Comparison of ENCODE assay signal across 8 cellular contexts in genomic region chrX:40539214-40540142, GRCh38. TPM values are rescaled to one million over a fixed set of nuclear protein-coding genes. Genes with fewer than 3 reads are reported as not detected.
DNase-seq lines count a peak whose midpoint lies in the region; ATAC-seq, FAIRE-seq and TF ChIP-seq lines count a peak whose summit lies in the region.

No MANE protein-coding gene starts in this region.

- intact Hi-C loops in kidney (cut with DNase I): no loop called here

- peak; percentile 21 for DNase-seq in NCI-H82 (lab: John Stamatoyannopoulos, UW)
- DNase-seq in NCI-H82 treated with DMSO at 0.1 percent for 48 hours (lab: John Stamatoyannopoulos, UW; ENCODE audit: unreplicated experiment): no peak
- peak; percentile 82 for DNase-seq in SKM-1 treated with dmso at 0.1 percent for 144 hours (lab: John Stamatoyannopoulos, UW; ENCODE audit: unreplicated experiment)
- peak; percentile 73 to 74 for DNase-seq in activated naive CD4-positive, alpha-beta T cell treated with anti-CD3 and anti-CD28 coated beads, Interleukin-2, amount 50 U/mL, for 72 hours (ENCODE audit: low spot score in 2 of 2)
- DNase-seq in kidney: peak; percentile 79
- DNase-seq in stimulated activated CD8-positive, alpha-beta memory T cell treated with anti-CD3 and anti-CD28 coated beads, Interleukin-12 subunit alpha, Interleukin-12 subunit beta, amount 100 ng/mL, for 1 hour (ENCODE audit: low read depth): peak; percentile 37

- no peak overlapping the region for H3K9ac ChIP-seq in kidney (ENCODE audit: low read length in 2 of 2)

- no peak for FAIRE-seq in kidney (lab: Jason Lieb, UNC)

- ATAC-seq in HG03439 (IDR thresholded peaks at IDR 0.05; ENCODE audit: unreplicated experiment) (peak; percentile 58), GM21576 (IDR thresholded peaks at IDR 0.05; ENCODE audit: unreplicated experiment) (no peak)
- peak; percentile 93 to 95 for ATAC-seq in activated naive CD4-positive, alpha-beta T cell treated with anti-CD3 and anti-CD28 coated beads, Interleukin-2, amount 50 U/mL, for 72 hours

- no peaks in the 10 kb centered on the region for H3K9me3 ChIP-seq in kidney (ENCODE audit: control insufficient read depth in 1 of 2, low read length in 2 of 2)

- H3K27ac ChIP-seq in kidney (ENCODE audit: low read depth in 2 of 2, low read length in 2 of 2): no peak overlapping the region

- H3K36me3 ChIP-seq in kidney (ENCODE audit: control insufficient read depth in 1 of 2, insufficient read depth in 2 of 2, low read length in 2 of 2): no peaks in the 10 kb centered on the region

- no peak overlapping the region for H3K4me3 ChIP-seq in kidney (ENCODE audit: low read length in 2 of 2)

- peak overlapping the region; percentile 68 to 75 for H3K27ac Mint-ChIP-seq in activated naive CD4-positive, alpha-beta T cell treated with anti-CD3 and anti-CD28 coated beads, Interleukin-2, amount 50 U/mL, for 72 hours

- no peaks in the 10 kb centered on the region for H3K9me3 Mint-ChIP-seq in activated naive CD4-positive, alpha-beta T cell treated with anti-CD3 and anti-CD28 coated beads, Interleukin-2, amount 50 U/mL, for 72 hours

- peaks cover 3% of the 10 kb centered on the region in 2 donors for H3K4me1 ChIP-seq in kidney (ENCODE audit: control insufficient read depth in 1 of 2, insufficient read depth in 1 of 2, low read depth in 1 of 2, low read length in 2 of 2)

- H3K36me3 Mint-ChIP-seq in activated naive CD4-positive, alpha-beta T cell treated with anti-CD3 and anti-CD28 coated beads, Interleukin-2, amount 50 U/mL, for 72 hours: peaks cover 0 to 5% of the 10 kb centered on the region in 2 donors

- no peak for TF ChIP-seq CTCF in kidney (IDR thresholded peaks at IDR 0.05; ENCODE audit: borderline replicate concordance, extremely low read depth, insufficient read depth)

RNA-seq across cellular contexts. Expression of gene ATP6AP2, which starts 41.3 kb away (rescaled TPM):
- total RNA-seq in activated naive CD4-positive, alpha-beta T cell treated with anti-CD3 and anti-CD28 coated beads, Interleukin-2, amount 50 U/mL, for 72 hours: 10 to 100 TPM; 53.6 to 65.6 TPM
- total RNA-seq in kidney: 143 TPM
- polyA plus RNA-seq in kidney (ENCODE audit: insufficient read depth, low read depth, low replicate concordance): 164 TPM
